In genomic region chr9:113589890-113590289, GRCh38 we compare ENCODE assay signal across 8 cellular contexts.
DNase-seq lines count a peak whose midpoint lies in the region; ATAC-seq and TF ChIP-seq lines count a peak whose summit lies in the region.

No MANE protein-coding gene starts in this region.

- H3K9ac ChIP-seq in liver (ENCODE audit: low read depth in 1 of 2, low read length in 2 of 2) = no peak overlapping the region

- H3K27me3 ChIP-seq in ascending aorta (no peaks in the 10 kb centered on the region), liver (ENCODE audit: control insufficient read depth in 4 of 4, insufficient read depth in 4 of 4, low read length in 3 of 4) (no peaks in the 10 kb centered on the region)

- peaks cover 11 to 44% of the 10 kb centered on the region in 2 donors for H3K4me1 ChIP-seq in ascending aorta
- H3K4me1 ChIP-seq in liver (ENCODE audit: control insufficient read depth in 4 of 4, insufficient read depth in 4 of 4, low read length in 3 of 4) = peaks cover 4 to 22% (median 13%) of the 10 kb centered on the region in 4 donors

- ATAC-seq in HG03565 (IDR thresholded peaks at IDR 0.05; ENCODE audit: unreplicated experiment) = no peak
- no peak for ATAC-seq in GM18505 (IDR thresholded peaks at IDR 0.05; ENCODE audit: unreplicated experiment)

- H3K36me3 ChIP-seq in ascending aorta (peaks cover 9 to 33% of the 10 kb centered on the region in 2 donors), liver (ENCODE audit: control insufficient read depth in 4 of 4, insufficient read depth in 3 of 4, low read depth in 1 of 4, low read length in 3 of 4) (peaks cover 0 to 2% (median 0%) of the 10 kb centered on the region in 4 donors)

- DNase-seq in AG08395 (ENCODE audit: low spot score) (peak; percentile 46), HCEC 1CT (peak; percentile 44), ascending aorta (ENCODE audit: low spot score in 2 of 2) (no peak), retina (no peak)
- DNase-seq in stimulated activated CD8-positive, alpha-beta memory T cell treated with anti-CD3 and anti-CD28 coated beads, Interleukin-4, amount 100 ng/mL, for 48 hours = no peak

- H3K27ac ChIP-seq in ascending aorta (peak overlapping the region; percentile 68 to 96), liver (ENCODE audit: low read depth in 1 of 2, low read length in 2 of 2) (peak overlapping the region in 1 of 2 donors; percentile 19)

- TF ChIP-seq CTCF in ascending aorta (IDR thresholded peaks at IDR 0.05) (peak; percentile 37 to 57 (median 55)), liver (IDR thresholded peaks at IDR 0.05; ENCODE audit: low read depth, low read length, missing input control) (peak; percentile 74)

- WGBS in liver = 35% methylated on average over 3 of the region's 3 CpGs

- H3K9me3 ChIP-seq in ascending aorta (no peaks in the 10 kb centered on the region), liver (ENCODE audit: control insufficient read depth in 4 of 4, low read length in 3 of 4) (no peaks in the 10 kb centered on the region)

- H3K4me3 ChIP-seq in ascending aorta (no peak overlapping the region), liver (ENCODE audit: low read depth in 1 of 3, low read length in 3 of 3) (no peak overlapping the region)

- intact Hi-C loops in ascending aorta (cut with DNase I) = loop anchor here (5.0 kb wide), 1 partner anchor 313 kb away; the partner anchor contains the start of genes CDC26 and PRPF4

- TF ChIP-seq POLR2A in GM18505 (IDR thresholded peaks at IDR 0.05; ENCODE audit: borderline replicate concordance, extremely low read depth, insufficient read depth, insufficient read length) = no peak

- peak; percentile 87 to 90 for TF ChIP-seq RAD21 in liver (IDR thresholded peaks at IDR 0.05)

TF ChIP-seq in liver, 16 proteins besides CTCF, POLR2A, EP300 and RAD21:
- TF ChIP-seq EGR1 (IDR thresholded peaks at IDR 0.05; ENCODE audit: low read depth in 2 of 2) (peak in 1 of 2 donors; percentile 37), ZBTB33 (IDR thresholded peaks at IDR 0.05) (no peak), NR2F2 (IDR thresholded peaks at IDR 0.05) (peak; percentile 6)

Comparison
In these comparisons a context has a peak if more than half of its experiments do, and no peak if none do; other contexts are left out.
1. DNase-seq: peak in AG08395 (single experiment) and HCEC 1CT (single experiment); none in ascending aorta (0 of 2), stimulated activated CD8-positive, alpha-beta memory T cell treated with anti-CD3 and anti-CD28 coated beads, Interleukin-4, amount 100 ng/mL, for 48 hours (single experiment) and retina (single experiment).